ENCODE assay signal across 2 cellular contexts in genomic region chr7:2438775-2439174, GRCh38.
TF ChIP-seq lines count a peak whose summit lies in the region.

No MANE protein-coding gene starts in this region.

TF ChIP-seq in HEK293T, 16 proteins besides CTCF, POLR2A, EP300 and RAD21:
- no peak for TF ChIP-seq FOXM1 (IDR thresholded peaks at IDR 0.05; ENCODE audit: borderline replicate concordance)

TF ChIP-seq in SK-N-SH, 30 proteins besides CTCF, POLR2A, EP300 and RAD21:
- TF ChIP-seq RXRA (IDR thresholded peaks at IDR 0.05; ENCODE audit: borderline replicate concordance, low read depth), result no peak
- TF ChIP-seq JUND (IDR thresholded peaks at IDR 0.05), result no peak
- no peak for TF ChIP-seq GATA2 (CRISPR knock-in tag; IDR thresholded peaks at IDR 0.05)
- TF ChIP-seq TEAD4 (IDR thresholded peaks at IDR 0.05; ENCODE audit: borderline replicate concordance, insufficient read depth), result no peak
- no peak for TF ChIP-seq ZBTB33 (IDR thresholded peaks at IDR 0.05; ENCODE audit: borderline replicate concordance, low read depth)
- no peak for TF ChIP-seq GABPA (IDR thresholded peaks at IDR 0.05; ENCODE audit: low read depth)
- no peak for TF ChIP-seq TCF12 (IDR thresholded peaks at IDR 0.05)
